ENCODE assay signal across 17 cellular contexts in the genomic region with DNA sequence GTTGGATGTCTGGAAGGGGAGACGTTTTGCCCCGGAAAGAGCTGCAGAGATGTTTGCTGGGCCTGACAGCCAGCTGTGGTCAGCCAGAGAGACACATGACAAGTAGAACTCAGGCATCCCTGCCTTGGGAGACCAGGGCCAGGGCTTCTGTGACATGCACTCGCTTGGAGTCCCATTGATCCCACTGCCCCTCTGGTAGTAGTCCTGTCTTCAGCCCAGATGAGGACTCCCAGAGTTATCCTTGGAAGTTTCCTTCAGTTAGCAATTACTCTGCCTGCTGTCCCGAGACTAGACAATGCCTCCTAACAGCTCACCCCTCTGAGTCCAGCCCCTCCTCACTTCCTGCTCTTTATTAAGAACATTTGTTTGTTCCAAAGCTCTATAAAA.
DNase-seq lines count a peak whose midpoint lies in the region; ATAC-seq and TF ChIP-seq lines count a peak whose summit lies in the region.
"Had no signal": no experiment of that assay in that cellular context is flagged by ENCODE, and none has a peak within 500 bp of the region (broad histone marks: within the 10 kb centered on the region; RNA-seq: fewer than 3 reads in every experiment).

No MANE protein-coding gene starts in this region.

- no peak overlapping the region for H2BK120ac ChIP-seq in neuronal stem cell (ENCODE audit: low read depth, low read length)

- peaks cover 57% of the 10 kb centered on the region for H3F3A ChIP-seq in PC-9 (ENCODE audit: insufficient read depth, low read depth)

- H2BK12ac ChIP-seq in neuronal stem cell (ENCODE audit: low read length), result no peak overlapping the region

- H3K23ac ChIP-seq in neuronal stem cell (ENCODE audit: low read depth, low read length, poor library complexity), result no peak overlapping the region

- H2BK15ac ChIP-seq in neuronal stem cell (ENCODE audit: low read length), result no peak overlapping the region

- TF ChIP-seq POLR2A in sigmoid colon (IDR thresholded peaks at IDR 0.05), result no peak

- BruUV-seq in PC-9 (replicated peaks; lab: Mats Ljungman, UMichigan), result TSS peak; percentile 77

- no peak overlapping the region for H3K9ac ChIP-seq in neuronal stem cell (ENCODE audit: low read depth, low read length, poor library complexity)

- H3K4me1 ChIP-seq in PC-9 (replicated peaks; ENCODE audit: insufficient read depth) (peaks cover 62% of the 10 kb centered on the region), neuronal stem cell (ENCODE audit: control insufficient read depth in 2 of 2, insufficient read depth in 1 of 2, low read depth in 1 of 2, low read length in 2 of 2) (peaks cover 0 to 5% of the 10 kb centered on the region in 2 donors), sigmoid colon (peaks cover 0 to 14% (median 12%) of the 10 kb centered on the region in 4 donors)
- H3K4me1 ChIP-seq: colonic mucosa, prostate gland had no signal

- no peaks in the 10 kb centered on the region for H4K20me1 ChIP-seq in PC-9 (ENCODE audit: insufficient read depth)

- 0 out of 2 replicates have a peak overlapping the region, but pooled peaks have one; percentile 24 for H2AFZ ChIP-seq in PC-9
- peak overlapping the region; percentile 19 for H2AFZ ChIP-seq in neuronal stem cell (ENCODE audit: low read length)

- WGBS in neuronal stem cell (ENCODE audit: extremely low coverage in 2 of 2, insufficient read length in 2 of 2, insufficient replicate concordance in 1 of 2), 2 donors, result no CpG with 5 or more reads among the region's 4 CpGs
- 25 to 43% methylated on average over 4 of the region's 4 CpGs for WGBS in sigmoid colon, 2 donors

- H2AK5ac ChIP-seq in neuronal stem cell (ENCODE audit: low read depth, low read length), result no peak overlapping the region

- no peaks in the 10 kb centered on the region for H3K79me2 ChIP-seq in PC-9 (ENCODE audit: low read depth)

- H4K8ac ChIP-seq in neuronal stem cell (ENCODE audit: low read depth, low read length), result no peak overlapping the region

- no peak overlapping the region for H3K14ac ChIP-seq in neuronal stem cell (ENCODE audit: low read length)

- no peaks in the 10 kb centered on the region for H3K27me3 ChIP-seq in PC-9 (ENCODE audit: insufficient read depth, low read depth)
- H3K27me3 ChIP-seq in neuronal stem cell (ENCODE audit: control insufficient read depth in 3 of 3, insufficient read depth in 3 of 3, low read depth in 1 of 3, low read length in 3 of 3), result no peaks in the 10 kb centered on the region
- no peaks in the 10 kb centered on the region for H3K27me3 ChIP-seq in sigmoid colon
- H3K27me3 ChIP-seq: colonic mucosa had no signal

- TF ChIP-seq CTCF in PC-9 (conservative IDR thresholded peaks at IDR 0.05) (no peak), fibroblast of mammary gland (conservative IDR thresholded peaks at IDR 0.05; ENCODE audit: control insufficient read depth, insufficient read depth, low read depth, low read length) (no peak), sigmoid colon (IDR thresholded peaks at IDR 0.05) (no peak)

- H3K4me2 ChIP-seq in PC-9 (peak overlapping the region; percentile 72), neuronal stem cell (ENCODE audit: insufficient read depth, low read length, poor library complexity, severe bottlenecking) (no peak overlapping the region)

- TF ChIP-seq EP300 in sigmoid colon (IDR thresholded peaks at IDR 0.05), result no peak

- no peak for ATAC-seq in HG03354 (IDR thresholded peaks at IDR 0.05; ENCODE audit: poor library complexity, severe bottlenecking, unreplicated experiment)

- no peak overlapping the region for H2BK5ac ChIP-seq in neuronal stem cell (ENCODE audit: low read length)

- H3K79me1 ChIP-seq in neuronal stem cell (ENCODE audit: low read depth, low read length), result no peaks in the 10 kb centered on the region

- peaks cover 17% of the 10 kb centered on the region for H3K9me3 ChIP-seq in PC-9 (ENCODE audit: insufficient read depth, low read depth)
- H3K9me3 ChIP-seq in neuronal stem cell (replicated peaks in 1 of 2; ENCODE audit: control insufficient read depth in 2 of 2, insufficient read depth in 1 of 2, low read depth in 1 of 2, low read length in 2 of 2), result no peaks in the 10 kb centered on the region
- no peaks in the 10 kb centered on the region for H3K9me3 ChIP-seq in sigmoid colon
- H3K9me3 ChIP-seq: colonic mucosa, prostate gland had no signal

- H3K4ac ChIP-seq in neuronal stem cell (ENCODE audit: low read length), result no peak overlapping the region

- H3K4me3 ChIP-seq in PC-9, result no peak overlapping the region; the same call in 1 of the 2 replicates
- no peak overlapping the region for H3K4me3 ChIP-seq in fibroblast of mammary gland (ENCODE audit: control insufficient read depth, low read depth, low read length)
- H3K4me3 ChIP-seq in neuronal stem cell (ENCODE audit: low read length in 2 of 2), result no peak overlapping the region
- H3K4me3 ChIP-seq in sigmoid colon, result no peak overlapping the region
- H3K4me3 ChIP-seq: colonic mucosa, prostate gland had no signal

- H3K9me2 ChIP-seq in PC-9 (ENCODE audit: insufficient read depth), result no peaks in the 10 kb centered on the region

- CTCF ChIA-PET in PC-9 (lab: Charles Lee), result interaction anchor here (0.6 to 2.1 kb wide), 2 partner anchors 267 to 340 kb away, joined by 5 read pairs; no protein-coding TSS in a partner anchor

- peak overlapping the region; percentile 84 for H3K27ac ChIP-seq in PC-9
- H3K27ac ChIP-seq in neuronal stem cell (replicated peaks; ENCODE audit: low read length), result no peak overlapping the region
- no peak overlapping the region for H3K27ac ChIP-seq in sigmoid colon
- H3K27ac ChIP-seq: prostate gland had no signal

- POLR2A ChIA-PET in PC-9 (lab: Charles Lee; ENCODE audit: unreplicated experiment), result no interaction called here

- no peak overlapping the region for H3K18ac ChIP-seq in neuronal stem cell (ENCODE audit: low read length)

- no peak overlapping the region for H4K91ac ChIP-seq in neuronal stem cell (ENCODE audit: low read depth, low read length, poor library complexity)

- DNase-seq in COLO829 (ENCODE audit: low spot score) (peak; percentile 28), PC-9 (no peak), fibroblast of mammary gland (ENCODE audit: low read depth) (peak; percentile 14), neuronal stem cell (ENCODE audit: low spot score) (no peak), anterior cingulate cortex (lab: John Stamatoyannopoulos, UW) (no peak), DMS114 treated with DMSO at 0.1 percent for 48 hours (lab: John Stamatoyannopoulos, UW; ENCODE audit: unreplicated experiment) (no peak), sigmoid colon (no peak)
- DNase-seq: amniotic stem cell; COR-L47; GDM1; NCI-H1092 treated with DMSO at 0.1 percent for 48 hours; NCI-H2171; stimulated activated CD4-positive, alpha-beta T cell treated with anti-CD3 and anti-CD28 coated beads, Interleukin-12 subunit alpha, Interleukin-12 subunit beta, amount 100 ng/mL, for 4 hours; stimulated activated naive CD4-positive, alpha-beta T cell had no signal

- 0 out of 2 replicates have a peak, but pooled peaks cover 8% of the 10 kb centered on the region for H3K36me3 ChIP-seq in PC-9 (ENCODE audit: low read depth)
- no peaks in the 10 kb centered on the region for H3K36me3 ChIP-seq in neuronal stem cell (replicated peaks in 1 of 2; ENCODE audit: control insufficient read depth in 2 of 2, insufficient read depth in 2 of 2, low read length in 2 of 2)
- H3K36me3 ChIP-seq in sigmoid colon, result no peaks in the 10 kb centered on the region
- H3K36me3 ChIP-seq: colonic mucosa, prostate gland had no signal

- intact Hi-C loops in PC-9 (cut with micrococcal nuclease; ENCODE audit: unreplicated experiment), result loop anchor here (1.0 to 10.0 kb wide), 6 partner anchors 19 to 263 kb away; no protein-coding TSS in a partner anchor
- intact Hi-C loops in sigmoid colon (cut with DNase I), result no loop called here

Comparison
In these comparisons a context has a peak if more than half of its experiments do, and no peak if none do; other contexts are left out.
1. DNase-seq: peak in COLO829 (single experiment) and fibroblast of mammary gland (single experiment); none in PC-9 (0 of 2), neuronal stem cell (single experiment), anterior cingulate cortex (0 of 58), DMS114 treated with DMSO at 0.1 percent for 48 hours (single experiment) and sigmoid colon (single experiment).